In the genomic region with DNA sequence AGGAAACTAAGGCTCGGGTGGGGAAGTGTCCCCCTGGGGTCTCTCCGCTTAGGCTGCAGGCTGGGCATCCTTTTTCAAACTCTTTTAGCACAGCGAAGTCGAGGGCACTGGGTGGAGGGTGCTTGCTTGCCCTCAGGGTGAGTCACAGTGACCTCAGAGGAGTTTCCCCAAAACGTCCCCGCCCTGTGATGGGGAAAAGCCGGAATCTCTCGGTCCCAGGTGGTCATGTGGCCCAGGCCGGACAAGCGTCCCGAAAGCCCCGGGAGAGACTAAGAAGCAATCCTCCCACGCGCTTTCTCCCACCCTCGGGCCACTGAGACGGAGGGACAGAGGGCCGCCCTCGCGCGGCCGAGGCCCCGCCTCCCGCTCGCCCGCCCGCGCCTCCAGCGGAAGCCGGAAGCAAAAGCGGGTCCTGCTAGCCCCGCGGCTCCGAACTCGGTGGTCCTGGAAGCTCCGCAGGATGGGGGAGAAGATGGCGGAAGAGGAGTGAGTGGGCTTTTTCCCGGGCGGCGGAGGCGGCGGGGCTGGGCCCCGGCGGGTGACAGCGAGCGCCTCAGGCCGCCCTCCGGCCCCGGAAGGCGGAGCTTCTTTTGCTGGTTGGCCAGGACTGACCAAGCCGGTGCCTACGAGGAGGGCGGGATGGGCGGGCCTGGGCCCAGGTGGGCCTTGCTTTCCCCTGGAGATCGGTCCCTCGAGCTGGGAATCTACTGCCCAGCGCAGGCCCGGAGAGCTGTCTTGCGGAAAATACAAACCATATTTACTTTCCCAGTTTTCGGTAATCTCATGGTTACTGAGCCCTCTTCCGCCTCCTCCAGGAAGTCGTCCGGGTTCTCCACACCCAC, we compare ENCODE assay signal across 8 cellular contexts. TPM values are rescaled to one million over a fixed set of nuclear protein-coding genes. Genes with fewer than 3 reads are reported as not detected.
DNase-seq lines count a peak whose midpoint lies in the region; ATAC-seq and TF ChIP-seq lines count a peak whose summit lies in the region.

A gene with protein sequence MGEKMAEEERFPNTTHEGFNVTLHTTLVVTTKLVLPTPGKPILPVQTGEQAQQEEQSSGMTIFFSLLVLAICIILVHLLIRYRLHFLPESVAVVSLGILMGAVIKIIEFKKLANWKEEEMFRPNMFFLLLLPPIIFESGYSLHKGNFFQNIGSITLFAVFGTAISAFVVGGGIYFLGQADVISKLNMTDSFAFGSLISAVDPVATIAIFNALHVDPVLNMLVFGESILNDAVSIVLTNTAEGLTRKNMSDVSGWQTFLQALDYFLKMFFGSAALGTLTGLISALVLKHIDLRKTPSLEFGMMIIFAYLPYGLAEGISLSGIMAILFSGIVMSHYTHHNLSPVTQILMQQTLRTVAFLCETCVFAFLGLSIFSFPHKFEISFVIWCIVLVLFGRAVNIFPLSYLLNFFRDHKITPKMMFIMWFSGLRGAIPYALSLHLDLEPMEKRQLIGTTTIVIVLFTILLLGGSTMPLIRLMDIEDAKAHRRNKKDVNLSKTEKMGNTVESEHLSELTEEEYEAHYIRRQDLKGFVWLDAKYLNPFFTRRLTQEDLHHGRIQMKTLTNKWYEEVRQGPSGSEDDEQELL (plus strand): TSS at position 366 of the 842 bp plus-strand sequence. CDS start 95 bp downstream, at position 461.

- H3K27ac ChIP-seq in GM23338 (ENCODE audit: low read depth): peak within 1 kb of the TSS; percentile 99
- H3K27ac ChIP-seq in RWPE2 (ENCODE audit: poor library complexity, severe bottlenecking): peak within 1 kb of the TSS; percentile 71

- H3K27me3 Mint-ChIP-seq in GM23338 (ENCODE audit: insufficient read depth, low read depth, poor library complexity) (peaks cover 4% of the 10 kb centered on the region), nephron (ENCODE audit: low read depth) (peaks cover 3% of the 10 kb centered on the region)

- TF ChIP-seq CTCF in GM23338 (conservative IDR thresholded peaks at IDR 0.05; ENCODE audit: low read depth in 2 of 2) (no peak), RWPE2 (IDR thresholded peaks at IDR 0.05; ENCODE audit: poor library complexity, severe bottlenecking) (peak; percentile 60), fibroblast of the aortic adventitia (IDR thresholded peaks at IDR 0.05; ENCODE audit: insufficient read depth, low read length) (peak; percentile 48), nephron (IDR thresholded peaks at IDR 0.05; ENCODE audit: unreplicated experiment in 3 of 3) (peak; percentile 40 to 49 (median 48))

- H3K4me1 ChIP-seq in GM23338 (ENCODE audit: insufficient read depth) (peaks cover 13% of the 10 kb centered on the region), RWPE2 (ENCODE audit: insufficient read depth, poor library complexity, severe bottlenecking) (peaks cover 16% of the 10 kb centered on the region)

- ATAC-seq in GM23338 (peak; percentile 97), RWPE2 (ENCODE audit: low read depth) (peak; percentile 84)
- ATAC-seq in stimulated activated naive CD8-positive, alpha-beta T cell treated with anti-CD3 and anti-CD28 coated beads, Interleukin-15, Interleukin-2, amounts not matched to agents 100 U/mL and 50 U/mL, for 24 hours: peak; percentile 91

- no peaks in the 10 kb centered on the region; the same call in 1 of the 2 replicates for H3K36me3 ChIP-seq in GM23338 (ENCODE audit: insufficient read depth)
- peaks cover 30% of the 10 kb centered on the region for H3K36me3 ChIP-seq in RWPE2 (ENCODE audit: low read depth)

- H3F3A ChIP-seq in GM23338 (replicated peaks; ENCODE audit: low read depth): peaks cover 8% of the 10 kb centered on the region; the same call in 1 of the 2 replicates

- H3K36me3 Mint-ChIP-seq in GM23338 (ENCODE audit: low read depth): peaks cover 12% of the 10 kb centered on the region
- H3K36me3 Mint-ChIP-seq in nephron (ENCODE audit: low read depth): peaks cover 15% of the 10 kb centered on the region

- H3K4me1 Mint-ChIP-seq in GM23338: peaks cover 18% of the 10 kb centered on the region
- peaks cover 32% of the 10 kb centered on the region for H3K4me1 Mint-ChIP-seq in nephron

- DNase-seq in EH (ENCODE audit: low read depth) (peak; percentile 91), GM23338 (ENCODE audit: low spot score) (peak; percentile 91), LHCN-M2 (ENCODE audit: low read depth) (peak; percentile 91), RWPE2 (ENCODE audit: low spot score) (peak; percentile 98), fibroblast of the aortic adventitia (ENCODE audit: low read depth) (peak; percentile 84)
- DNase-seq in activated T-helper 9 cell treated with anti-CD3 and anti-CD28 coated beads, Interleukin-2, amount 50 U/mL, for 16 hours (ENCODE audit: low read depth): peak; percentile 78
- DNase-seq in stimulated activated naive CD8-positive, alpha-beta T cell treated with anti-CD3 and anti-CD28 coated beads, Interleukin-15, Interleukin-2, amounts not matched to agents 100 U/mL and 50 U/mL, for 24 hours: peak; percentile 86

- H3K4me3 Mint-ChIP-seq in GM23338 (peak within 1 kb of the TSS; percentile 98), nephron (peak within 1 kb of the TSS; percentile 94 to 97 (median 96))

- no peaks in the 10 kb centered on the region for H3K9me2 ChIP-seq in GM23338 (ENCODE audit: insufficient read depth)

- no peaks in the 10 kb centered on the region for H3K27me3 ChIP-seq in GM23338 (ENCODE audit: insufficient read depth)
- H3K27me3 ChIP-seq in RWPE2 (ENCODE audit: insufficient read depth, poor library complexity, severe bottlenecking): no peaks in the 10 kb centered on the region

- no peaks in the 10 kb centered on the region for H4K20me1 ChIP-seq in GM23338 (replicated peaks; ENCODE audit: insufficient read depth)

- H3K9me3 Mint-ChIP-seq in GM23338: no peaks in the 10 kb centered on the region
- H3K9me3 Mint-ChIP-seq in nephron: no peaks in the 10 kb centered on the region

- H2AFZ ChIP-seq in GM23338: peak within 1 kb of the TSS; percentile 99

- peak within 1 kb of the TSS; percentile 97 for H3K4me2 ChIP-seq in GM23338

- no peaks in the 10 kb centered on the region for H3K9me3 ChIP-seq in RWPE2 (ENCODE audit: severe bottlenecking)

- no peaks in the 10 kb centered on the region; the same call in 1 of the 2 replicates for H3K79me2 ChIP-seq in GM23338 (replicated peaks; ENCODE audit: insufficient read depth)

- H3K27ac Mint-ChIP-seq in GM23338 (peak within 1 kb of the TSS; percentile 98), nephron (peak within 1 kb of the TSS; percentile 93 to 99 (median 97))

- peak within 1 kb of the TSS; percentile 98 for H3K4me3 ChIP-seq in GM23338
- H3K4me3 ChIP-seq in RWPE2 (ENCODE audit: severe bottlenecking): peak within 1 kb of the TSS; percentile 62
- H3K4me3 ChIP-seq in fibroblast of the aortic adventitia (ENCODE audit: low read depth, low read length): peak within 1 kb of the TSS; percentile 87

TF ChIP-seq in GM23338, 12 proteins besides CTCF, POLR2A, EP300 and RAD21:
- TF ChIP-seq, protein P1, sequence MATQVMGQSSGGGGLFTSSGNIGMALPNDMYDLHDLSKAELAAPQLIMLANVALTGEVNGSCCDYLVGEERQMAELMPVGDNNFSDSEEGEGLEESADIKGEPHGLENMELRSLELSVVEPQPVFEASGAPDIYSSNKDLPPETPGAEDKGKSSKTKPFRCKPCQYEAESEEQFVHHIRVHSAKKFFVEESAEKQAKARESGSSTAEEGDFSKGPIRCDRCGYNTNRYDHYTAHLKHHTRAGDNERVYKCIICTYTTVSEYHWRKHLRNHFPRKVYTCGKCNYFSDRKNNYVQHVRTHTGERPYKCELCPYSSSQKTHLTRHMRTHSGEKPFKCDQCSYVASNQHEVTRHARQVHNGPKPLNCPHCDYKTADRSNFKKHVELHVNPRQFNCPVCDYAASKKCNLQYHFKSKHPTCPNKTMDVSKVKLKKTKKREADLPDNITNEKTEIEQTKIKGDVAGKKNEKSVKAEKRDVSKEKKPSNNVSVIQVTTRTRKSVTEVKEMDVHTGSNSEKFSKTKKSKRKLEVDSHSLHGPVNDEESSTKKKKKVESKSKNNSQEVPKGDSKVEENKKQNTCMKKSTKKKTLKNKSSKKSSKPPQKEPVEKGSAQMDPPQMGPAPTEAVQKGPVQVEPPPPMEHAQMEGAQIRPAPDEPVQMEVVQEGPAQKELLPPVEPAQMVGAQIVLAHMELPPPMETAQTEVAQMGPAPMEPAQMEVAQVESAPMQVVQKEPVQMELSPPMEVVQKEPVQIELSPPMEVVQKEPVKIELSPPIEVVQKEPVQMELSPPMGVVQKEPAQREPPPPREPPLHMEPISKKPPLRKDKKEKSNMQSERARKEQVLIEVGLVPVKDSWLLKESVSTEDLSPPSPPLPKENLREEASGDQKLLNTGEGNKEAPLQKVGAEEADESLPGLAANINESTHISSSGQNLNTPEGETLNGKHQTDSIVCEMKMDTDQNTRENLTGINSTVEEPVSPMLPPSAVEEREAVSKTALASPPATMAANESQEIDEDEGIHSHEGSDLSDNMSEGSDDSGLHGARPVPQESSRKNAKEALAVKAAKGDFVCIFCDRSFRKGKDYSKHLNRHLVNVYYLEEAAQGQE (IDR thresholded peaks at IDR 0.05; ENCODE audit: unreplicated experiment): no peak
- TF ChIP-seq JUNB (IDR thresholded peaks at IDR 0.05; ENCODE audit: unreplicated experiment) (no peak), CREB1 (CRISPR knock-in tag; IDR thresholded peaks at IDR 0.05; ENCODE audit: low read depth) (peak; percentile 66), NANOG (IDR thresholded peaks at IDR 0.05; ENCODE audit: borderline replicate concordance) (no peak), ZNF114 (CRISPR knock-in tag; IDR thresholded peaks at IDR 0.05) (no peak), POLR2AphosphoS5 (IDR thresholded peaks at IDR 0.05; ENCODE audit: low read depth) (peak; percentile 74), STAT1 (IDR thresholded peaks at IDR 0.05; ENCODE audit: unreplicated experiment) (no peak)
- TF ChIP-seq, protein P2, sequence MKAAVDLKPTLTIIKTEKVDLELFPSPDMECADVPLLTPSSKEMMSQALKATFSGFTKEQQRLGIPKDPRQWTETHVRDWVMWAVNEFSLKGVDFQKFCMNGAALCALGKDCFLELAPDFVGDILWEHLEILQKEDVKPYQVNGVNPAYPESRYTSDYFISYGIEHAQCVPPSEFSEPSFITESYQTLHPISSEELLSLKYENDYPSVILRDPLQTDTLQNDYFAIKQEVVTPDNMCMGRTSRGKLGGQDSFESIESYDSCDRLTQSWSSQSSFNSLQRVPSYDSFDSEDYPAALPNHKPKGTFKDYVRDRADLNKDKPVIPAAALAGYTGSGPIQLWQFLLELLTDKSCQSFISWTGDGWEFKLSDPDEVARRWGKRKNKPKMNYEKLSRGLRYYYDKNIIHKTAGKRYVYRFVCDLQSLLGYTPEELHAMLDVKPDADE (IDR thresholded peaks at IDR 0.05): peak; percentile 67

RNA-seq across cellular contexts. Expression of the gene that starts here (rescaled TPM):
- 6.4 and 7.0 TPM in 2 replicates for total RNA-seq in GM23338 (2014; rRNA removed; shearing (Covaris generic))
- 2.6 and 4.4 TPM in 2 replicates for polyA plus RNA-seq in GM23338 (2016; fragmentation: Nextera tagmentation; extraction: Ambion mirVana)
- total RNA-seq in LHCN-M2 (2014; rRNA removed) (7.2 and 8.5 TPM in 2 replicates), fibroblast of the aortic adventitia (ENCODE audit: low replicate concordance) (2.9 and 10.5 TPM in 2 replicates)
- polyA plus RNA-seq in LHCN-M2 (2012): 6.0 TPM

Comparison
In these comparisons a context has a peak if more than half of its experiments do, and no peak if none do; other contexts are left out.
1. Peak in every context shown above with its lines: DNase-seq, ATAC-seq, H3K4me3 ChIP-seq and H3K27ac ChIP-seq.
2. CTCF ChIP-seq: peak in RWPE2 (single experiment), fibroblast of the aortic adventitia (single experiment) and nephron (3 of 3); none in GM23338 (0 of 2).